In genomic region chr1:214331827-214332423, GRCh38 we compare ENCODE assay signal across 8 cellular contexts. TPM values are rescaled to one million over a fixed set of nuclear protein-coding genes. Genes with fewer than 3 reads are reported as not detected.
DNase-seq lines count a peak whose midpoint lies in the region; ATAC-seq, FAIRE-seq and TF ChIP-seq lines count a peak whose summit lies in the region.

No MANE protein-coding gene starts in this region.

- FAIRE-seq in urothelium cell line (lab: Jason Lieb, UNC), result no peak

- H2AFZ ChIP-seq in neural progenitor cell (replicated peaks), result no peak overlapping the region

- no peak overlapping the region for H3K9ac ChIP-seq in neural progenitor cell

- peak overlapping the region; percentile 14 for H3K27ac ChIP-seq in epithelial cell of prostate
- H3K27ac ChIP-seq in neural progenitor cell, result no peak overlapping the region

- H3K4me1 ChIP-seq in neural progenitor cell, result peaks cover 6% of the 10 kb centered on the region

- H3K36me3 ChIP-seq in neural progenitor cell, result no peaks in the 10 kb centered on the region

- H3K27ac Mint-ChIP-seq in neural progenitor cell, result no peak overlapping the region

- DNase-seq in DMS53 treated with DMSO at 0.1 percent for 48 hours (lab: John Stamatoyannopoulos, UW; ENCODE audit: unreplicated experiment) (peak; percentile 50), NCI-H1048 (lab: John Stamatoyannopoulos, UW) (peak; percentile 26), epithelial cell of prostate (ENCODE audit: low read depth, low spot score) (no peak), neural progenitor cell (ENCODE audit: low spot score) (peak; percentile 73), urothelium cell line (ENCODE audit: low spot score) (peak; percentile 78)
- peak; percentile 32 to 39 for DNase-seq in activated CD4-positive, alpha-beta T cell treated with anti-CD3 and anti-CD28 coated beads, Interleukin-2, amount 50 U/mL, for 4 hours

- peaks cover 2% of the 10 kb centered on the region for H3K27me3 Mint-ChIP-seq in neural progenitor cell (ENCODE audit: insufficient read depth, low read depth)

- H3K36me3 Mint-ChIP-seq in neural progenitor cell, result peaks cover 2% of the 10 kb centered on the region

- peaks cover 9% of the 10 kb centered on the region for H3K4me1 Mint-ChIP-seq in neural progenitor cell

- H3K4me3 Mint-ChIP-seq in neural progenitor cell, result no peak overlapping the region

- H3K9me3 Mint-ChIP-seq in neural progenitor cell, result no peaks in the 10 kb centered on the region

- H3K4me3 ChIP-seq in neural progenitor cell, result no peak overlapping the region

- ATAC-seq in GM21381 (IDR thresholded peaks at IDR 0.05; ENCODE audit: unreplicated experiment) (peak; percentile 35), GM21528 (IDR thresholded peaks at IDR 0.05; ENCODE audit: low FRiP score, unreplicated experiment) (no peak)

- H3K27me3 ChIP-seq in neural progenitor cell, result no peaks in the 10 kb centered on the region

- H3K9me3 ChIP-seq in neural progenitor cell (ENCODE audit: low read depth), result no peaks in the 10 kb centered on the region

- H3K4me2 ChIP-seq in neural progenitor cell, result no peak overlapping the region

- peak; percentile 88 for TF ChIP-seq CTCF in neural progenitor cell (IDR thresholded peaks at IDR 0.05)

- H4K20me1 ChIP-seq in neural progenitor cell (ENCODE audit: low read depth), result no peaks in the 10 kb centered on the region

- H3K79me2 ChIP-seq in neural progenitor cell (ENCODE audit: low read depth), result no peaks in the 10 kb centered on the region

- peaks cover 5% of the 10 kb centered on the region for H3F3A ChIP-seq in neural progenitor cell (ENCODE audit: low read depth)

RNA-seq across cellular contexts. Expression of gene SMYD2, which starts 51.0 kb away (rescaled TPM):
- 18.9 and 20.5 TPM in 2 replicates for total RNA-seq in neural progenitor cell (ENCODE audit: low replicate concordance)
